In genomic region chr1:51235611-51236547, GRCh38 we compare ENCODE assay signal across 8 cellular contexts. TPM values are rescaled to one million over a fixed set of nuclear protein-coding genes. Genes with fewer than 3 reads are reported as not detected.
DNase-seq lines count a peak whose midpoint lies in the region; ATAC-seq and TF ChIP-seq lines count a peak whose summit lies in the region.

RNF11 (plus strand) TSS chr1:51236273; CDS start chr1:51236757, 484 bp downstream.

- H3K9me3 ChIP-seq in mesenchymal stem cell (ENCODE audit: control insufficient read depth, low read length), result no peaks in the 10 kb centered on the region

- peak within 1 kb of the TSS; percentile 94 for H2AFZ ChIP-seq in mesenchymal stem cell (ENCODE audit: low read depth, low read length)

- ATAC-seq in effector memory CD8-positive, alpha-beta T cell (replicated peaks), result peak; percentile 92

- H3K79me1 ChIP-seq in mesenchymal stem cell (replicated peaks; ENCODE audit: low read length, poor library complexity, severe bottlenecking), result no peaks in the 10 kb centered on the region

- peak within 1 kb of the TSS; percentile 100 for H3K9ac ChIP-seq in mesenchymal stem cell (ENCODE audit: low read length)

- peaks cover 25 to 28% of the 10 kb centered on the region in 2 donors for H3K4me1 Mint-ChIP-seq in effector memory CD8-positive, alpha-beta T cell (ENCODE audit: low read depth in 2 of 2)

- peak within 1 kb of the TSS in 1 of 2 donors; percentile 90 for H3K27ac Mint-ChIP-seq in effector memory CD8-positive, alpha-beta T cell

- H2BK120ac ChIP-seq in mesenchymal stem cell (ENCODE audit: low read depth, low read length), result peak within 1 kb of the TSS; percentile 67

- no peaks in the 10 kb centered on the region for H3K27me3 ChIP-seq in mesenchymal stem cell (ENCODE audit: control insufficient read depth in 1 of 2, insufficient read depth in 1 of 2, low read length in 2 of 2)

- peaks cover 0 to 2% of the 10 kb centered on the region in 2 experiments for H3K36me3 ChIP-seq in mesenchymal stem cell (ENCODE audit: control insufficient read depth in 1 of 2, insufficient read depth in 2 of 2, low read depth in 1 of 2, low read length in 2 of 2)

- H3K27ac ChIP-seq in mesenchymal stem cell (ENCODE audit: low read length, poor library complexity, severe bottlenecking), result peak within 1 kb of the TSS; percentile 95

- no peaks in the 10 kb centered on the region for H3K9me3 Mint-ChIP-seq in effector memory CD8-positive, alpha-beta T cell

- peak within 1 kb of the TSS; percentile 96 for H4K8ac ChIP-seq in mesenchymal stem cell (ENCODE audit: low read length)

- peak within 1 kb of the TSS; percentile 2 to 89 for H2BK12ac ChIP-seq in mesenchymal stem cell (ENCODE audit: low read length in 2 of 2)

- peak within 1 kb of the TSS; percentile 99 for H3K23ac ChIP-seq in mesenchymal stem cell (ENCODE audit: low read length in 2 of 2)

- 3% methylated on average over 35 of the region's 62 CpGs for WGBS in mesenchymal stem cell

- peak within 1 kb of the TSS; percentile 97 to 98 for H3K18ac ChIP-seq in mesenchymal stem cell (ENCODE audit: low read depth in 1 of 2, low read length in 2 of 2)

- peak within 1 kb of the TSS; percentile 78 for H2BK5ac ChIP-seq in mesenchymal stem cell (ENCODE audit: low read depth, low read length, poor library complexity, severe bottlenecking)

- no peaks in the 10 kb centered on the region for H3K36me3 Mint-ChIP-seq in effector memory CD8-positive, alpha-beta T cell (ENCODE audit: insufficient read depth)

- peak within 1 kb of the TSS; percentile 95 for H2BK15ac ChIP-seq in mesenchymal stem cell (ENCODE audit: low read depth, poor library complexity, severe bottlenecking)

- H3K4me3 ChIP-seq in mesenchymal stem cell (ENCODE audit: insufficient read depth in 1 of 2, low read depth in 1 of 2, low read length in 2 of 2), result peak within 1 kb of the TSS; percentile 99 to 100

- H4K91ac ChIP-seq in mesenchymal stem cell (ENCODE audit: low read length), result peak within 1 kb of the TSS; percentile 84

- DNase-seq in CMK (ENCODE audit: low read depth), result peak; percentile 77
- DNase-seq in GM20000 (ENCODE audit: low spot score), result peak; percentile 97
- peak; percentile 91 for DNase-seq in HT-29 (ENCODE audit: low spot score)
- DNase-seq in NK-92 treated with Interleukin-12 subunit alpha and Interleukin-12 subunit beta, amount 100 ng/mL, for 24 hours (lab: John Stamatoyannopoulos, UW), result peak; percentile 88
- DNase-seq in activated CD8-positive, alpha-beta memory T cell treated with anti-CD3 and anti-CD28 coated beads for 48 hours (ENCODE audit: low read depth in 2 of 3, low spot score in 2 of 3), result peak; percentile 69 to 85 (median 76)
- peak; percentile 91 to 94 (median 93) for DNase-seq in effector memory CD8-positive, alpha-beta T cell
- peak; percentile 90 for DNase-seq in mesenchymal stem cell
- peak; percentile 78 for DNase-seq in stimulated activated CD8-positive, alpha-beta memory T cell treated with anti-CD3 and anti-CD28 coated beads, Interleukin-12 subunit alpha, Interleukin-12 subunit beta, amount 100 ng/mL, for 24 hours (ENCODE audit: extremely low read depth)

- peak within 1 kb of the TSS in 1 of 2 experiments; percentile 100 for H3K14ac ChIP-seq in mesenchymal stem cell (ENCODE audit: low read length in 2 of 2)

- H3K4me2 ChIP-seq in mesenchymal stem cell (ENCODE audit: low read length, poor library complexity, severe bottlenecking), result peak within 1 kb of the TSS; percentile 84

- peaks cover 8% of the 10 kb centered on the region for H3K4me1 ChIP-seq in mesenchymal stem cell (ENCODE audit: control insufficient read depth, insufficient read depth, low read depth, low read length)

- H2AK5ac ChIP-seq in mesenchymal stem cell (ENCODE audit: low read length, severe bottlenecking), result peak within 1 kb of the TSS; percentile 77

- peak within 1 kb of the TSS; percentile 84 to 94 for H3K4me3 Mint-ChIP-seq in effector memory CD8-positive, alpha-beta T cell

- no peak for TF ChIP-seq CTCF in GM20000 (IDR thresholded peaks at IDR 0.05; ENCODE audit: extremely low read depth, missing control alignments)

- H3K27me3 Mint-ChIP-seq in effector memory CD8-positive, alpha-beta T cell, result no peaks in the 10 kb centered on the region

- H3K4ac ChIP-seq in mesenchymal stem cell (ENCODE audit: low read depth in 1 of 2, low read length in 2 of 2), result peak within 1 kb of the TSS; percentile 93 to 98

RNA-seq across cellular contexts. Expression of gene RNF11, which starts in this region (rescaled TPM):
- total RNA-seq in HT-29 (2014; rRNA removed; shearing (Covaris generic)), result 40.2 and 55.8 TPM in 2 replicates
- 86.9 TPM for polyA plus RNA-seq in mesenchymal stem cell (2013, experiment 1 of 2)
- 95.0 TPM for polyA plus RNA-seq in mesenchymal stem cell (2013, experiment 2 of 2)

Comparison
In these comparisons a context has a peak if more than half of its experiments do, and no peak if none do; other contexts are left out.
1. Peak in every context shown above with its lines: DNase-seq, ATAC-seq, H3K4me3 ChIP-seq and H3K27ac ChIP-seq.